ENCODE assay signal across 14 cellular contexts in genomic region chr2:186101603-186102002, GRCh38.
"Had no signal": no experiment of that assay in that cellular context is flagged by ENCODE, and none has a peak within 500 bp of the region (broad histone marks: within the 10 kb centered on the region; RNA-seq: fewer than 3 reads in every experiment).

No MANE protein-coding gene starts in this region.

- H3K4me1 ChIP-seq: upper lobe of right lung had no signal

- DNase-seq: activated CD4-positive, alpha-beta T cell treated with anti-CD3 and anti-CD28 coated beads for 1 hour; activated CD4-positive, alpha-beta T cell treated with anti-CD3 and anti-CD28 coated beads, Interleukin-2, amount 50 U/mL, for 48 hours; activated CD8-positive, alpha-beta memory T cell treated with anti-CD3 and anti-CD28 coated beads, Interleukin-2, amount 10 ng/mL, durations not matched to agents 7 days and 5 days; activated effector memory CD4-positive, alpha-beta T cell treated with Interleukin-2 at 50 U/mL for 16 hours; activated T-cell treated with anti-CD3 and anti-CD28 coated beads, Interleukin-2, amount 50 U/mL, for 24 hours; amygdala; islet precursor cell; stimulated activated CD4-positive, alpha-beta T cell treated with anti-CD3 and anti-CD28 coated beads, Interleukin-15, amount 100 ng/mL, for 24 hours; stimulated activated CD4-positive, alpha-beta T cell treated with anti-CD3 and anti-CD28 coated beads, Interleukin-4, amount 100 ng/mL, for 24 hours; upper lobe of right lung had no signal

- H3K4me3 ChIP-seq: upper lobe of right lung had no signal

- H3K27me3 ChIP-seq: upper lobe of right lung had no signal

- H3K36me3 ChIP-seq: upper lobe of right lung had no signal

- H3K27ac ChIP-seq: upper lobe of right lung had no signal

- H3K9me3 ChIP-seq: upper lobe of right lung had no signal

- ATAC-seq: activated CD8-positive, alpha-beta memory T cell treated with anti-CD3 and anti-CD28 coated beads, Interleukin-2, amount 10 ng/mL, durations not matched to agents 7 days and 5 days; activated naive CD4-positive, alpha-beta T cell treated with anti-CD3 and anti-CD28 coated beads, Interleukin-2, amount 50 U/mL, for 72 hours; upper lobe of right lung had no signal

- FAIRE-seq: bronchial epithelial cell, colon, frontal cortex had no signal
